9 cellular contexts compared by ENCODE assay signal in genomic region chr4:106329027-106329618, GRCh38.
DNase-seq lines count a peak whose midpoint lies in the region; ATAC-seq and TF ChIP-seq lines count a peak whose summit lies in the region.
"Had no signal": no experiment of that assay in that cellular context is flagged by ENCODE, and none has a peak within 500 bp of the region (broad histone marks: within the 10 kb centered on the region; RNA-seq: fewer than 3 reads in every experiment).

No MANE protein-coding gene starts in this region.

- DNase-seq in NCI-H1092 treated with DMSO at 0.1 percent for 48 hours (lab: John Stamatoyannopoulos, UW) (peak; percentile 21), NCI-H1092 (lab: John Stamatoyannopoulos, UW) (no peak), SKM-1 treated with dmso at 0.1 percent for 144 hours (lab: John Stamatoyannopoulos, UW; ENCODE audit: unreplicated experiment) (peak; percentile 19), fibroblast of mammary gland (ENCODE audit: low read depth) (peak; percentile 60), skeletal muscle cell (ENCODE audit: low read depth) (peak; percentile 17), GF-D8 (lab: John Stamatoyannopoulos, UW) (no peak)

- peak; percentile 83 for TF ChIP-seq CTCF in fibroblast of mammary gland (conservative IDR thresholded peaks at IDR 0.05; ENCODE audit: control insufficient read depth, insufficient read depth, low read depth, low read length)

- H3K4me3 ChIP-seq in fibroblast of mammary gland (ENCODE audit: control insufficient read depth, low read depth, low read length) (no peak overlapping the region), skeletal muscle cell (ENCODE audit: low read depth, low read length) (no peak overlapping the region)
- H3K4me3 ChIP-seq: BLaER1 had no signal

- peak; percentile 91 for ATAC-seq in GM21360 (IDR thresholded peaks at IDR 0.05; ENCODE audit: unreplicated experiment)
- ATAC-seq in HG03558 (IDR thresholded peaks at IDR 0.05; ENCODE audit: extremely low read depth, unreplicated experiment) = peak; percentile 82

Comparison
In these comparisons a context has a peak if more than half of its experiments do, and no peak if none do; other contexts are left out.
1. DNase-seq: peak in NCI-H1092 treated with DMSO at 0.1 percent for 48 hours (single experiment), SKM-1 treated with dmso at 0.1 percent for 144 hours (single experiment), fibroblast of mammary gland (single experiment) and skeletal muscle cell (single experiment); none in NCI-H1092 (single experiment) and GF-D8 (single experiment).